2 cellular contexts compared by ENCODE assay signal in the genomic region with DNA sequence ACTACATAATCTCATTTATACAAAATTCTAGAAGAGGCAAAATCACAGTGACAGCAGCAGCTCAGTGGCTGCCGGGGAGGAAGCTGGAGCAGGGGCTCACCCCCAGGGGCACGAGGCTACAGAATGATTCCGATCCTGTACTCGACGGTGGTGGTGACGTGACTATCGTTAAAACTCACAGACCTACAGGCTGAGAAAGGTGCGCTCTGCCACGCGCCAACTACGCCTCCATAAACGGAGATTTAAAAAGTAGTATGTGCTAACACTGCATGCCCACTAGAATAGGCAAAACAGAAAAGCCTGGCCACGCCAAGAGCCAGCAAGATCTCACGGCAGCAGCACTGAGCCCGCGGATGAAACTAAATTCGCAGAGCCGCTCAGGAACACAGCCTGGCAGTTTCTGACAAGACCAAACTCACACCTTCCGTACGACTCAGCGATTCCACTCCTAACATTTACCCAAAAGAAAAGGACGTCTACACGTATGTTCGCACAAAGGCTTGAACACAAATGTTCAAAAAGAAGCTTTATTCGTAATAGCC.
TF ChIP-seq lines count a peak whose summit lies in the region.

No MANE protein-coding gene starts in this region.

TF ChIP-seq in WTC11, 78 proteins besides CTCF, POLR2A, EP300 and RAD21 (continued from another document and continues in another):
- TF ChIP-seq, protein P1, sequence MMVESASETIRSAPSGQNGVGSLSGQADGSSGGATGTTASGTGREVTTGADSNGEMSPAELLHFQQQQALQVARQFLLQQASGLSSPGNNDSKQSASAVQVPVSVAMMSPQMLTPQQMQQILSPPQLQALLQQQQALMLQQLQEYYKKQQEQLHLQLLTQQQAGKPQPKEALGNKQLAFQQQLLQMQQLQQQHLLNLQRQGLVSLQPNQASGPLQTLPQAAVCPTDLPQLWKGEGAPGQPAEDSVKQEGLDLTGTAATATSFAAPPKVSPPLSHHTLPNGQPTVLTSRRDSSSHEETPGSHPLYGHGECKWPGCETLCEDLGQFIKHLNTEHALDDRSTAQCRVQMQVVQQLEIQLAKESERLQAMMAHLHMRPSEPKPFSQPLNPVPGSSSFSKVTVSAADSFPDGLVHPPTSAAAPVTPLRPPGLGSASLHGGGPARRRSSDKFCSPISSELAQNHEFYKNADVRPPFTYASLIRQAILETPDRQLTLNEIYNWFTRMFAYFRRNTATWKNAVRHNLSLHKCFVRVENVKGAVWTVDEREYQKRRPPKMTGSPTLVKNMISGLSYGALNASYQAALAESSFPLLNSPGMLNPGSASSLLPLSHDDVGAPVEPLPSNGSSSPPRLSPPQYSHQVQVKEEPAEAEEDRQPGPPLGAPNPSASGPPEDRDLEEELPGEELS (CRISPR knock-in tag; IDR thresholded peaks at IDR 0.05), result no peak
- TF ChIP-seq, protein P2, sequence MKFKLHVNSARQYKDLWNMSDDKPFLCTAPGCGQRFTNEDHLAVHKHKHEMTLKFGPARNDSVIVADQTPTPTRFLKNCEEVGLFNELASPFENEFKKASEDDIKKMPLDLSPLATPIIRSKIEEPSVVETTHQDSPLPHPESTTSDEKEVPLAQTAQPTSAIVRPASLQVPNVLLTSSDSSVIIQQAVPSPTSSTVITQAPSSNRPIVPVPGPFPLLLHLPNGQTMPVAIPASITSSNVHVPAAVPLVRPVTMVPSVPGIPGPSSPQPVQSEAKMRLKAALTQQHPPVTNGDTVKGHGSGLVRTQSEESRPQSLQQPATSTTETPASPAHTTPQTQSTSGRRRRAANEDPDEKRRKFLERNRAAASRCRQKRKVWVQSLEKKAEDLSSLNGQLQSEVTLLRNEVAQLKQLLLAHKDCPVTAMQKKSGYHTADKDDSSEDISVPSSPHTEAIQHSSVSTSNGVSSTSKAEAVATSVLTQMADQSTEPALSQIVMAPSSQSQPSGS (CRISPR knock-in tag; IDR thresholded peaks at IDR 0.05; ENCODE audit: borderline replicate concordance, low read depth), result no peak
- TF ChIP-seq, protein P3, sequence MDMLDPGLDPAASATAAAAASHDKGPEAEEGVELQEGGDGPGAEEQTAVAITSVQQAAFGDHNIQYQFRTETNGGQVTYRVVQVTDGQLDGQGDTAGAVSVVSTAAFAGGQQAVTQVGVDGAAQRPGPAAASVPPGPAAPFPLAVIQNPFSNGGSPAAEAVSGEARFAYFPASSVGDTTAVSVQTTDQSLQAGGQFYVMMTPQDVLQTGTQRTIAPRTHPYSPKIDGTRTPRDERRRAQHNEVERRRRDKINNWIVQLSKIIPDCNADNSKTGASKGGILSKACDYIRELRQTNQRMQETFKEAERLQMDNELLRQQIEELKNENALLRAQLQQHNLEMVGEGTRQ (CRISPR knock-in tag; IDR thresholded peaks at IDR 0.05), result no peak
- no peak for TF ChIP-seq FOXP1 (CRISPR knock-in tag; IDR thresholded peaks at IDR 0.05; ENCODE audit: borderline replicate concordance)
- TF ChIP-seq, protein P4, sequence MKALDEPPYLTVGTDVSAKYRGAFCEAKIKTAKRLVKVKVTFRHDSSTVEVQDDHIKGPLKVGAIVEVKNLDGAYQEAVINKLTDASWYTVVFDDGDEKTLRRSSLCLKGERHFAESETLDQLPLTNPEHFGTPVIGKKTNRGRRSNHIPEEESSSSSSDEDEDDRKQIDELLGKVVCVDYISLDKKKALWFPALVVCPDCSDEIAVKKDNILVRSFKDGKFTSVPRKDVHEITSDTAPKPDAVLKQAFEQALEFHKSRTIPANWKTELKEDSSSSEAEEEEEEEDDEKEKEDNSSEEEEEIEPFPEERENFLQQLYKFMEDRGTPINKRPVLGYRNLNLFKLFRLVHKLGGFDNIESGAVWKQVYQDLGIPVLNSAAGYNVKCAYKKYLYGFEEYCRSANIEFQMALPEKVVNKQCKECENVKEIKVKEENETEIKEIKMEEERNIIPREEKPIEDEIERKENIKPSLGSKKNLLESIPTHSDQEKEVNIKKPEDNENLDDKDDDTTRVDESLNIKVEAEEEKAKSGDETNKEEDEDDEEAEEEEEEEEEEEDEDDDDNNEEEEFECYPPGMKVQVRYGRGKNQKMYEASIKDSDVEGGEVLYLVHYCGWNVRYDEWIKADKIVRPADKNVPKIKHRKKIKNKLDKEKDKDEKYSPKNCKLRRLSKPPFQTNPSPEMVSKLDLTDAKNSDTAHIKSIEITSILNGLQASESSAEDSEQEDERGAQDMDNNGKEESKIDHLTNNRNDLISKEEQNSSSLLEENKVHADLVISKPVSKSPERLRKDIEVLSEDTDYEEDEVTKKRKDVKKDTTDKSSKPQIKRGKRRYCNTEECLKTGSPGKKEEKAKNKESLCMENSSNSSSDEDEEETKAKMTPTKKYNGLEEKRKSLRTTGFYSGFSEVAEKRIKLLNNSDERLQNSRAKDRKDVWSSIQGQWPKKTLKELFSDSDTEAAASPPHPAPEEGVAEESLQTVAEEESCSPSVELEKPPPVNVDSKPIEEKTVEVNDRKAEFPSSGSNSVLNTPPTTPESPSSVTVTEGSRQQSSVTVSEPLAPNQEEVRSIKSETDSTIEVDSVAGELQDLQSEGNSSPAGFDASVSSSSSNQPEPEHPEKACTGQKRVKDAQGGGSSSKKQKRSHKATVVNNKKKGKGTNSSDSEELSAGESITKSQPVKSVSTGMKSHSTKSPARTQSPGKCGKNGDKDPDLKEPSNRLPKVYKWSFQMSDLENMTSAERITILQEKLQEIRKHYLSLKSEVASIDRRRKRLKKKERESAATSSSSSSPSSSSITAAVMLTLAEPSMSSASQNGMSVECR (CRISPR knock-in tag; IDR thresholded peaks at IDR 0.05; ENCODE audit: borderline replicate concordance), result no peak
- TF ChIP-seq, protein P5, sequence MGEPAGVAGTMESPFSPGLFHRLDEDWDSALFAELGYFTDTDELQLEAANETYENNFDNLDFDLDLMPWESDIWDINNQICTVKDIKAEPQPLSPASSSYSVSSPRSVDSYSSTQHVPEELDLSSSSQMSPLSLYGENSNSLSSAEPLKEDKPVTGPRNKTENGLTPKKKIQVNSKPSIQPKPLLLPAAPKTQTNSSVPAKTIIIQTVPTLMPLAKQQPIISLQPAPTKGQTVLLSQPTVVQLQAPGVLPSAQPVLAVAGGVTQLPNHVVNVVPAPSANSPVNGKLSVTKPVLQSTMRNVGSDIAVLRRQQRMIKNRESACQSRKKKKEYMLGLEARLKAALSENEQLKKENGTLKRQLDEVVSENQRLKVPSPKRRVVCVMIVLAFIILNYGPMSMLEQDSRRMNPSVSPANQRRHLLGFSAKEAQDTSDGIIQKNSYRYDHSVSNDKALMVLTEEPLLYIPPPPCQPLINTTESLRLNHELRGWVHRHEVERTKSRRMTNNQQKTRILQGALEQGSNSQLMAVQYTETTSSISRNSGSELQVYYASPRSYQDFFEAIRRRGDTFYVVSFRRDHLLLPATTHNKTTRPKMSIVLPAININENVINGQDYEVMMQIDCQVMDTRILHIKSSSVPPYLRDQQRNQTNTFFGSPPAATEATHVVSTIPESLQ (CRISPR knock-in tag; IDR thresholded peaks at IDR 0.05), result no peak
- TF ChIP-seq SMAD3 (CRISPR knock-in tag; IDR thresholded peaks at IDR 0.05; ENCODE audit: borderline replicate concordance), result no peak
- TF ChIP-seq SMAD4 (CRISPR knock-in tag; IDR thresholded peaks at IDR 0.05), result no peak
- TF ChIP-seq KAT7 (CRISPR knock-in tag; IDR thresholded peaks at IDR 0.05; ENCODE audit: borderline replicate concordance), result no peak
- TF ChIP-seq CREM (CRISPR knock-in tag; IDR thresholded peaks at IDR 0.05), result no peak
- TF ChIP-seq, protein P6, sequence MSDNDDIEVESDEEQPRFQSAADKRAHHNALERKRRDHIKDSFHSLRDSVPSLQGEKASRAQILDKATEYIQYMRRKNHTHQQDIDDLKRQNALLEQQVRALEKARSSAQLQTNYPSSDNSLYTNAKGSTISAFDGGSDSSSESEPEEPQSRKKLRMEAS (CRISPR knock-in tag; IDR thresholded peaks at IDR 0.05), result no peak

TF ChIP-seq in HepG2, 621 proteins besides CTCF, POLR2A, EP300 and RAD21 (continued from another document):
- TF ChIP-seq, protein P7, sequence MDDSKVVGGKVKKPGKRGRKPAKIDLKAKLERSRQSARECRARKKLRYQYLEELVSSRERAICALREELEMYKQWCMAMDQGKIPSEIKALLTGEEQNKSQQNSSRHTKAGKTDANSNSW (CRISPR knock-in tag; IDR thresholded peaks at IDR 0.05; ENCODE audit: borderline replicate concordance), result no peak
- TF ChIP-seq PPARG (CRISPR knock-in tag; conservative IDR thresholded peaks at IDR 0.05) (no peak), SPEN (CRISPR knock-in tag; IDR thresholded peaks at IDR 0.05; ENCODE audit: low read depth) (0 out of 2 replicates have a peak, but pooled peaks have one; percentile 27), HOXA9 (CRISPR knock-in tag; IDR thresholded peaks at IDR 0.05; ENCODE audit: borderline replicate concordance) (0 out of 2 replicates have a peak, but pooled peaks have one; percentile 23), MAFK (conservative IDR thresholded peaks at IDR 0.05 in 1 of 2, IDR thresholded peaks at IDR 0.05 in 1 of 2; ENCODE audit: low read length in 2 of 2) (peak in 1 of 2 experiments; percentile 50; a peak in 2 of 4 replicates), RCOR2 (CRISPR knock-in tag; IDR thresholded peaks at IDR 0.05) (no peak), GATAD2A (CRISPR knock-in tag; IDR thresholded peaks at IDR 0.05) (no peak), ZFP36L1 (CRISPR knock-in tag; IDR thresholded peaks at IDR 0.05) (no peak), CCAR2 (optimal IDR thresholded peaks at IDR 0.05; ENCODE audit: low read depth, low read length) (no peak), ZNF296 (CRISPR knock-in tag; conservative IDR thresholded peaks at IDR 0.05) (no peak)
- TF ChIP-seq, protein P8, sequence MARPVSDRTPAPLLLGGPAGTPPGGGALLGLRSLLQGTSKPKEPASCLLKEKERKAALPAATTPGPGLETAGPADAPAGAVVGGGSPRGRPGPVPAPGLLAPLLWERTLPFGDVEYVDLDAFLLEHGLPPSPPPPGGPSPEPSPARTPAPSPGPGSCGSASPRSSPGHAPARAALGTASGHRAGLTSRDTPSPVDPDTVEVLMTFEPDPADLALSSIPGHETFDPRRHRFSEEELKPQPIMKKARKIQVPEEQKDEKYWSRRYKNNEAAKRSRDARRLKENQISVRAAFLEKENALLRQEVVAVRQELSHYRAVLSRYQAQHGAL (CRISPR knock-in tag; IDR thresholded peaks at IDR 0.05; ENCODE audit: not compliant biosample characterization), result no peak
- TF ChIP-seq, protein P9, sequence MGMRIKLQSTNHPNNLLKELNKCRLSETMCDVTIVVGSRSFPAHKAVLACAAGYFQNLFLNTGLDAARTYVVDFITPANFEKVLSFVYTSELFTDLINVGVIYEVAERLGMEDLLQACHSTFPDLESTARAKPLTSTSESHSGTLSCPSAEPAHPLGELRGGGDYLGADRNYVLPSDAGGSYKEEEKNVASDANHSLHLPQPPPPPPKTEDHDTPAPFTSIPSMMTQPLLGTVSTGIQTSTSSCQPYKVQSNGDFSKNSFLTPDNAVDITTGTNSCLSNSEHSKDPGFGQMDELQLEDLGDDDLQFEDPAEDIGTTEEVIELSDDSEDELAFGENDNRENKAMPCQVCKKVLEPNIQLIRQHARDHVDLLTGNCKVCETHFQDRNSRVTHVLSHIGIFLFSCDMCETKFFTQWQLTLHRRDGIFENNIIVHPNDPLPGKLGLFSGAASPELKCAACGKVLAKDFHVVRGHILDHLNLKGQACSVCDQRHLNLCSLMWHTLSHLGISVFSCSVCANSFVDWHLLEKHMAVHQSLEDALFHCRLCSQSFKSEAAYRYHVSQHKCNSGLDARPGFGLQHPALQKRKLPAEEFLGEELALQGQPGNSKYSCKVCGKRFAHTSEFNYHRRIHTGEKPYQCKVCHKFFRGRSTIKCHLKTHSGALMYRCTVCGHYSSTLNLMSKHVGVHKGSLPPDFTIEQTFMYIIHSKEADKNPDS (CRISPR knock-in tag; IDR thresholded peaks at IDR 0.05), result no peak
